Comparison of ENCODE assay signal across 8 cellular contexts in the genomic region with DNA sequence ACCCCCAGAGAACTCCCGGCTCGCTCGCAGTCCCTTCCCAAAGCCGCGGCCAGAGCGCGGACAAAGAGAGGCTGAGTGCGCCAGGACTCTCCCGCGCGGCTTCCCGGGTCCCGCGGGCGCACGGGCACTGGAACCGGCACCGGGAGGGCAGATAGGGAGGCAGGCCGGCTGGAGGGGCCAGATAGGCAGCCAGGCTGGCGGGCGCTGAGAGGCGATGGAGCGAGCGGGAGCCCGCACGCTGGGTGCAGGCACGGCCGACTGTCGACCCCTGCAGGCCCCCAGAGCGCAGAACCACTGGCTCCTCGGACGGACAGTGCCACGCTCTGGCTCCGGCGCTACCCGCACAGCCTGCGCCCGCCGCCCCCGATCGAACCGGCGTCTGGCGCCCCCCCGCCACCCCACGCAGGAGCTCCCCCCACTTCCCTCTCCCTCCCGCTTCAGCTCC. TPM values are rescaled to one million over a fixed set of nuclear protein-coding genes. Genes with fewer than 3 reads are reported as not detected.
DNase-seq lines count a peak whose midpoint lies in the region; ATAC-seq and TF ChIP-seq lines count a peak whose summit lies in the region.

No MANE protein-coding gene starts in this region.

- CTCF ChIA-PET in BJ (lab: Yijun Ruan, JAX): interaction anchor here (0.7 to 6.6 kb wide), 7 partner anchors 17 to 267 kb away, joined by 3 to 41 read pairs (median 5); a partner anchor contains a TSS

- H3K36me3 ChIP-seq in BJ (ENCODE audit: control insufficient read depth, insufficient read depth, low read length): 0 out of 2 replicates have a peak, but pooled peaks cover 2% of the 10 kb centered on the region
- no peaks in the 10 kb centered on the region for H3K36me3 ChIP-seq in Peyer's patch
- no peaks in the 10 kb centered on the region for H3K36me3 ChIP-seq in kidney epithelial cell (ENCODE audit: control insufficient read depth, insufficient read depth, low read length)

- DNase-seq in BJ (ENCODE audit: low read depth): no peak
- peak in 2 of 3 donors; percentile 38 to 66 for DNase-seq in Peyer's patch
- DNase-seq in caudate nucleus (lab: John Stamatoyannopoulos, UW): peak in 49 of 61 donors; percentile 33 to 83 (median 72)
- no peak for DNase-seq in kidney epithelial cell (ENCODE audit: low read depth)
- peak; percentile 19 to 36 for DNase-seq in stimulated activated CD4-positive, alpha-beta T cell treated with anti-CD3 and anti-CD28 coated beads, Interleukin-2, amount 100 ng/mL, for 48 hours
- no peak for DNase-seq in SHP77 treated with DMSO at 0.1 percent for 48 hours (lab: John Stamatoyannopoulos, UW)

- POLR2A ChIA-PET in BJ (lab: Charles Lee): no interaction called here

- no peaks in the 10 kb centered on the region for H3K9me3 ChIP-seq in Peyer's patch

- H3K4me1 ChIP-seq in Peyer's patch: peaks cover 0 to 41% (median 5%) of the 10 kb centered on the region in 4 donors

- no peaks in the 10 kb centered on the region for H3K27me3 ChIP-seq in BJ (ENCODE audit: control insufficient read depth, insufficient read depth, low read length)
- no peaks in the 10 kb centered on the region for H3K27me3 ChIP-seq in Peyer's patch
- no peaks in the 10 kb centered on the region for H3K27me3 ChIP-seq in kidney epithelial cell (ENCODE audit: control insufficient read depth, insufficient read depth, low read length)

- ATAC-seq in GM18505 (IDR thresholded peaks at IDR 0.05; ENCODE audit: unreplicated experiment) (peak; percentile 19), HG03097 (IDR thresholded peaks at IDR 0.05; ENCODE audit: low FRiP score, unreplicated experiment) (peak; percentile 29)

- peak; percentile 33 for TF ChIP-seq CTCF in BJ (IDR thresholded peaks at IDR 0.05; ENCODE audit: insufficient read depth, low read depth, low read length)
- peak in 1 of 6 experiments; percentile 13 for TF ChIP-seq CTCF in Peyer's patch (IDR thresholded peaks at IDR 0.05)
- peak; percentile 27 for TF ChIP-seq CTCF in kidney epithelial cell (IDR thresholded peaks at IDR 0.05; ENCODE audit: insufficient read depth, low read length, poor library complexity, severe bottlenecking)

- TF ChIP-seq POLR2A in GM18505 (IDR thresholded peaks at IDR 0.05; ENCODE audit: borderline replicate concordance, extremely low read depth, insufficient read depth, insufficient read length) (no peak), Peyer's patch (IDR thresholded peaks at IDR 0.05) (peak in 1 of 2 donors; percentile 17)

- H3K4me3 ChIP-seq in BJ (ENCODE audit: low read depth, low read length) (peak overlapping the region; percentile 97), Peyer's patch (peak overlapping the region; percentile 69 to 87 (median 85)), kidney epithelial cell (ENCODE audit: low read depth, low read length) (peak overlapping the region; percentile 70)

- H3K27ac ChIP-seq in Peyer's patch (peak overlapping the region; percentile 75 to 93 (median 93)), caudate nucleus (ENCODE audit: low read depth, low read length) (peak overlapping the region; percentile 94)

RNA-seq across cellular contexts. Expression of a gene that starts 0.6 kb away (rescaled TPM):
- polyA plus RNA-seq in BJ (2011; rRNA removed): 29.2 and 53.9 TPM in 2 replicates
- 56.4 and 61.1 TPM in 2 replicates for polyA minus RNA-seq in BJ (2011; rRNA and poly(A)+ RNA removed)
- total RNA-seq in Peyer's patch: 10 to 100 TPM in 2 of 4 donors, 1 to 10 TPM in 2; 8.8 to 19.0 (median 11.5) TPM
- total RNA-seq in kidney epithelial cell: 20.1 and 22.4 TPM in 2 replicates

RNA-seq across cellular contexts. Expression of a gene that starts 39.2 kb away (rescaled TPM):
- 0.98 and 2.0 TPM in 2 replicates for polyA plus RNA-seq in BJ (2011; rRNA removed)
- polyA minus RNA-seq in BJ (2011; rRNA and poly(A)+ RNA removed): 0.66 and 0.77 TPM in 2 replicates
- total RNA-seq in Peyer's patch: 10 to 100 TPM; 12.4 to 18.2 (median 15.7) TPM
- 4.4 and 9.6 TPM in 2 replicates for total RNA-seq in kidney epithelial cell

RNA-seq across cellular contexts. Expression of a gene that starts 51.6 kb away (rescaled TPM):
- polyA plus RNA-seq in BJ (2011; rRNA removed): 60.2 and 82.2 TPM in 2 replicates
- polyA minus RNA-seq in BJ (2011; rRNA and poly(A)+ RNA removed): 53.3 and 71.8 TPM in 2 replicates
- total RNA-seq in Peyer's patch (10 to 100 TPM in 3 of 4 donors, 1 to 10 TPM in 1; 8.2 to 28.9 (median 22.2) TPM), kidney epithelial cell (62.6 and 86.8 TPM in 2 replicates)

RNA-seq across cellular contexts. Expression of a gene that starts 55.9 kb away (rescaled TPM):
- polyA plus RNA-seq in BJ (2011; rRNA removed): 135 and 186 TPM in 2 replicates
- 53.8 and 80.8 TPM in 2 replicates for polyA minus RNA-seq in BJ (2011; rRNA and poly(A)+ RNA removed)
- total RNA-seq in Peyer's patch (100 to 1,000 TPM in 2 of 4 donors, 10 to 100 TPM in 2; 87.5 to 218 (median 122) TPM), kidney epithelial cell (298 and 308 TPM in 2 replicates)

Comparison
In these comparisons a context has a peak if more than half of its experiments do, and no peak if none do; other contexts are left out.
1. DNase-seq: peak in Peyer's patch (2 of 3), caudate nucleus (49 of 61) and stimulated activated CD4-positive, alpha-beta T cell treated with anti-CD3 and anti-CD28 coated beads, Interleukin-2, amount 100 ng/mL, for 48 hours (2 of 2); none in BJ (single experiment), kidney epithelial cell (single experiment) and SHP77 treated with DMSO at 0.1 percent for 48 hours (single experiment).
2. Peak in every context shown above with its lines, with median percentiles within 50 percentile points of each other: H3K4me3 ChIP-seq.